In genomic region chr19:28887920-28888618, GRCh38 we compare ENCODE assay signal across 17 cellular contexts.
"Had no signal": no experiment of that assay in that cellular context is flagged by ENCODE, and none has a peak within 500 bp of the region (broad histone marks: within the 10 kb centered on the region; RNA-seq: fewer than 3 reads in every experiment).

No MANE protein-coding gene starts in this region.

- H3K4me1 Mint-ChIP-seq: activated CD4-positive, alpha-beta T cell treated with anti-CD3 and anti-CD28 coated beads for 36 hours; activated naive CD8-positive, alpha-beta T cell treated with anti-CD3 and anti-CD28 coated beads for 36 hours; stimulated activated memory B cell treated with anti-CD40 and anti-IgM and Interleukin-4, amounts not matched to agents 10 μg/mL and 1 μg/mL and 100 μg/mL, for 72 hours had no signal

- H3K9me3 ChIP-seq: body of pancreas, colonic mucosa, neutrophil, SJCRH30, transverse colon had no signal

- ATAC-seq: activated CD4-positive, alpha-beta T cell treated with anti-CD3 and anti-CD28 coated beads for 36 hours; activated CD8-positive, alpha-beta T cell treated with anti-CD3 and anti-CD28 coated beads for 36 hours; body of pancreas; foreskin keratinocyte; stimulated activated memory B cell treated with anti-CD40 and anti-IgM and Interleukin-4, amounts not matched to agents 10 μg/mL and 1 μg/mL and 100 μg/mL, for 72 hours; T-helper 17 cell had no signal

- H3K27me3 ChIP-seq: body of pancreas, colonic mucosa, foreskin keratinocyte, transverse colon had no signal

- H3K27ac Mint-ChIP-seq: activated CD4-positive, alpha-beta T cell treated with anti-CD3 and anti-CD28 coated beads for 36 hours; activated CD8-positive, alpha-beta T cell treated with anti-CD3 and anti-CD28 coated beads for 36 hours; activated naive CD8-positive, alpha-beta T cell treated with anti-CD3 and anti-CD28 coated beads for 36 hours; stimulated activated memory B cell treated with anti-CD40 and anti-IgM and Interleukin-4, amounts not matched to agents 10 μg/mL and 1 μg/mL and 100 μg/mL, for 72 hours; T-helper 17 cell had no signal

- DNase-seq: activated CD4-positive, alpha-beta T cell treated with anti-CD3 and anti-CD28 coated beads for 36 hours; activated CD8-positive, alpha-beta T cell treated with anti-CD3 and anti-CD28 coated beads for 36 hours; activated naive CD8-positive, alpha-beta T cell treated with anti-CD3 and anti-CD28 coated beads for 36 hours; activated T-cell treated with anti-CD3 and anti-CD28 coated beads, Interleukin-2, amount 50 U/mL, for 48 hours; body of pancreas; central memory CD4-positive, alpha-beta T cell; colonic mucosa; effector CD4-positive, alpha-beta T cell; foreskin keratinocyte; retina; SJCRH30; stimulated activated CD4-positive, alpha-beta T cell treated with anti-CD3 and anti-CD28 coated beads, Interleukin-2, amount 100 ng/mL, for 48 hours; T-helper 17 cell; transverse colon had no signal

- H3K4me1 ChIP-seq: colonic mucosa, foreskin keratinocyte, SJCRH30 had no signal

- FAIRE-seq: islet of Langerhans had no signal

- H3K27ac ChIP-seq: body of pancreas, colonic mucosa, foreskin keratinocyte, neutrophil, SJCRH30, transverse colon had no signal

- H3K4me3 ChIP-seq: body of pancreas, colonic mucosa, SJCRH30, transverse colon had no signal

- H3K9me3 Mint-ChIP-seq: activated CD8-positive, alpha-beta T cell treated with anti-CD3 and anti-CD28 coated beads for 36 hours; activated naive CD8-positive, alpha-beta T cell treated with anti-CD3 and anti-CD28 coated beads for 36 hours had no signal

- H3K36me3 ChIP-seq: colonic mucosa, neutrophil, SJCRH30, transverse colon had no signal

- H3K27me3 Mint-ChIP-seq: stimulated activated memory B cell treated with anti-CD40 and anti-IgM and Interleukin-4, amounts not matched to agents 10 μg/mL and 1 μg/mL and 100 μg/mL, for 72 hours had no signal

- H3K4me3 Mint-ChIP-seq: activated CD4-positive, alpha-beta T cell treated with anti-CD3 and anti-CD28 coated beads for 36 hours; activated CD8-positive, alpha-beta T cell treated with anti-CD3 and anti-CD28 coated beads for 36 hours; activated naive CD8-positive, alpha-beta T cell treated with anti-CD3 and anti-CD28 coated beads for 36 hours; stimulated activated memory B cell treated with anti-CD40 and anti-IgM and Interleukin-4, amounts not matched to agents 10 μg/mL and 1 μg/mL and 100 μg/mL, for 72 hours; T-helper 17 cell had no signal

- H3K36me3 Mint-ChIP-seq: activated naive CD8-positive, alpha-beta T cell treated with anti-CD3 and anti-CD28 coated beads for 36 hours; stimulated activated memory B cell treated with anti-CD40 and anti-IgM and Interleukin-4, amounts not matched to agents 10 μg/mL and 1 μg/mL and 100 μg/mL, for 72 hours had no signal
